In genomic region chr1:75514270-75514669, GRCh38 we compare ENCODE assay signal across 28 cellular contexts.
"Had no signal": no experiment of that assay in that cellular context is flagged by ENCODE, and none has a peak within 500 bp of the region (broad histone marks: within the 10 kb centered on the region; RNA-seq: fewer than 3 reads in every experiment).

No MANE protein-coding gene starts in this region.

- H3K27me3 ChIP-seq: ascending aorta, Peyer's patch, SJSA1 had no signal

- FAIRE-seq: TTC549 had no signal

- ATAC-seq: activated naive CD4-positive, alpha-beta T cell treated with anti-CD3 and anti-CD28 coated beads, Interleukin-2, amount 50 U/mL, for 72 hours; activated naive CD8-positive, alpha-beta T cell treated with anti-CD3 and anti-CD28 coated beads, Interleukin-2, amount 50 U/mL, for 24 hours; activated T-cell treated with anti-CD3 and anti-CD28 coated beads, Interleukin-2, amount 50 U/mL, for 4 hours; T-helper 17 cell had no signal

- H3K27ac ChIP-seq: ascending aorta, coronary artery, Peyer's patch, SJSA1, VCaP had no signal

- H3K4me1 ChIP-seq: ascending aorta, Peyer's patch, SJSA1 had no signal

- H3K4me3 ChIP-seq: ascending aorta, coronary artery, Peyer's patch, SJSA1 had no signal

- DNase-seq: activated CD4-positive, alpha-beta memory T cell treated with anti-CD3 and anti-CD28 coated beads for 36 hours; activated CD4-positive, alpha-beta T cell treated with anti-CD3 and anti-CD28 coated beads, Interleukin-2, amount 10 ng/mL, durations not matched to agents 7 days and 5 days; activated CD4-positive, CD25-positive, alpha-beta regulatory T cell; activated CD8-positive, alpha-beta memory T cell treated with anti-CD3 and anti-CD28 coated beads for 24 hours; activated effector memory CD4-positive, alpha-beta T cell treated with anti-CD3 and anti-CD28 coated beads, Interleukin-2, amount 50 U/mL, for 16 hours; activated naive CD4-positive, alpha-beta T cell treated with Interleukin-2 at 50 U/mL for 16 hours; activated naive CD8-positive, alpha-beta T cell treated with anti-CD3 and anti-CD28 coated beads, Interleukin-2, amount 50 U/mL, for 24 hours; activated T-cell treated with anti-CD3 and anti-CD28 coated beads, Interleukin-2, amount 50 U/mL, for 4 hours; amniotic stem cell; caudate nucleus; Kasumi-1; NCI-H1092 treated with DMSO at 0.1 percent for 48 hours; NCI-H1417 treated with DMSO at 0.1 percent for 48 hours; NCI-H1694; NCI-H2029 treated with DMSO at 0.1 percent for 48 hours; NCI-H345; NCI-H510A treated with DMSO at 0.1 percent for 48 hours; NCI-H69; Peyer's patch; SHP77; T-helper 17 cell; T-helper 9 cell had no signal

- H3K36me3 ChIP-seq: ascending aorta, Peyer's patch, SJSA1 had no signal

- H3K9me3 ChIP-seq: ascending aorta, Peyer's patch, SJSA1 had no signal
